Comparison of ENCODE assay signal across 19 cellular contexts in genomic region chr4:139319571-139319970, GRCh38. TPM values are rescaled to one million over a fixed set of nuclear protein-coding genes. Genes with fewer than 3 reads are reported as not detected.
"Had no signal": no experiment of that assay in that cellular context is flagged by ENCODE, and none has a peak within 500 bp of the region (broad histone marks: within the 10 kb centered on the region; RNA-seq: fewer than 3 reads in every experiment).

No MANE protein-coding gene starts in this region.

- H3K4me3 ChIP-seq: prostate gland, stomach, testis, upper lobe of right lung had no signal

- ATAC-seq: foreskin keratinocyte, left ventricle myocardium superior, right cardiac atrium, upper lobe of right lung had no signal

- H3K27me3 ChIP-seq: foreskin keratinocyte, stomach, testis, upper lobe of right lung had no signal

- H3K9me3 ChIP-seq: prostate gland, stomach, testis, upper lobe of right lung had no signal

- H3K4me1 ChIP-seq: foreskin keratinocyte, prostate gland had no signal

- H3K4me3 Mint-ChIP-seq: activated CD4-positive, alpha-beta memory T cell treated with anti-CD3 and anti-CD28 coated beads, Interleukin-2, amount 10 ng/mL, durations not matched to agents 7 days and 5 days; nephron had no signal

- H3K27ac Mint-ChIP-seq: activated CD4-positive, alpha-beta memory T cell treated with anti-CD3 and anti-CD28 coated beads, Interleukin-2, amount 10 ng/mL, durations not matched to agents 7 days and 5 days; nephron had no signal

- H3K36me3 ChIP-seq: prostate gland, stomach, upper lobe of right lung had no signal

- DNase-seq: activated CD4-positive, alpha-beta memory T cell treated with anti-CD3 and anti-CD28 coated beads, Interleukin-2, amount 10 ng/mL, durations not matched to agents 7 days and 5 days; activated CD4-positive, CD25-positive, alpha-beta regulatory T cell treated with anti-CD3 and anti-CD28 coated beads, Interleukin-2, amount 50 U/mL, for 72 hours; activated CD8-positive, alpha-beta memory T cell treated with anti-CD3 and anti-CD28 coated beads, Interleukin-2, amount 50 U/mL, for 4 hours; activated naive CD4-positive, alpha-beta T cell; effector memory CD4-positive, alpha-beta T cell; foreskin keratinocyte; glutamatergic neuron; hypothalamus; left ventricle myocardium superior; mesenchymal stem cell; occipital lobe; small intestine; stomach; T-helper 9 cell; testis; upper lobe of right lung had no signal

- H3K27ac ChIP-seq: foreskin keratinocyte, prostate gland, stomach, testis, upper lobe of right lung had no signal

- H3K27me3 Mint-ChIP-seq: activated CD4-positive, alpha-beta memory T cell treated with anti-CD3 and anti-CD28 coated beads, Interleukin-2, amount 10 ng/mL, durations not matched to agents 7 days and 5 days had no signal

RNA-seq across cellular contexts. Expression of gene MGARP, which starts 39.5 kb away (rescaled TPM):
- total RNA-seq: activated CD4-positive, alpha-beta memory T cell treated with anti-CD3 and anti-CD28 coated beads, Interleukin-2, amount 10 ng/mL, durations not matched to agents 7 days and 5 days; stomach had no signal
